Comparison of ENCODE assay signal across 19 cellular contexts in genomic region chr4:7621252-7621651, GRCh38.
"Had no signal": no experiment of that assay in that cellular context is flagged by ENCODE, and none has a peak within 500 bp of the region (broad histone marks: within the 10 kb centered on the region; RNA-seq: fewer than 3 reads in every experiment).

No MANE protein-coding gene starts in this region.

- H3K4me3 ChIP-seq: esophagus muscularis mucosa, gastrocnemius medialis, left ventricle myocardium inferior, lung, sigmoid colon, skin epidermis had no signal

- H3K4me3 Mint-ChIP-seq: naive B cell; nephron; stimulated activated naive B cell treated with anti-CD40 and anti-IgM and Interleukin-4, amounts not matched to agents 10 μg/mL and 1 μg/mL and 100 μg/mL, for 72 hours had no signal

- H3K4me1 ChIP-seq: gastrocnemius medialis, left ventricle myocardium inferior had no signal

- H3K4me1 Mint-ChIP-seq: stimulated activated naive B cell treated with anti-CD40 and anti-IgM and Interleukin-4, amounts not matched to agents 10 μg/mL and 1 μg/mL and 100 μg/mL, for 72 hours had no signal

- DNase-seq: effector memory CD4-positive, alpha-beta T cell; gastrocnemius medialis; left cardiac atrium; left ventricle myocardium inferior; mesendoderm; naive B cell; posterior cingulate gyrus; sigmoid colon; stimulated activated CD4-positive, alpha-beta T cell treated with anti-CD3 and anti-CD28 coated beads, Interleukin-2, amount 100 ng/mL, for 24 hours; stimulated activated CD4-positive, alpha-beta T cell treated with anti-CD3 and anti-CD28 coated beads, Interleukin-4, amount 100 ng/mL, for 4 hours; stimulated activated naive B cell treated with anti-CD40 and anti-IgM and Interleukin-4, amounts not matched to agents 10 μg/mL and 1 μg/mL and 100 μg/mL, for 72 hours; trophoblast cell had no signal

- ATAC-seq: gastrocnemius medialis; left cardiac atrium; stimulated activated naive B cell treated with anti-CD40 and anti-IgM and Interleukin-4, amounts not matched to agents 10 μg/mL and 1 μg/mL and 100 μg/mL, for 72 hours had no signal

- H3K27ac ChIP-seq: epithelial cell of prostate, esophagus muscularis mucosa, gastrocnemius medialis, left ventricle myocardium inferior, sigmoid colon, skin epidermis had no signal

- H3K9me3 Mint-ChIP-seq: nephron had no signal

- H3K27ac Mint-ChIP-seq: nephron; stimulated activated naive B cell treated with anti-CD40 and anti-IgM and Interleukin-4, amounts not matched to agents 10 μg/mL and 1 μg/mL and 100 μg/mL, for 72 hours had no signal

- H3K27me3 ChIP-seq: esophagus muscularis mucosa, sigmoid colon had no signal

- H3K36me3 Mint-ChIP-seq: naive B cell; stimulated activated naive B cell treated with anti-CD40 and anti-IgM and Interleukin-4, amounts not matched to agents 10 μg/mL and 1 μg/mL and 100 μg/mL, for 72 hours had no signal

- H3K9me3 ChIP-seq: esophagus muscularis mucosa, gastrocnemius medialis, left ventricle myocardium inferior, sigmoid colon had no signal

- FAIRE-seq: endometrium, kidney had no signal

- H3K36me3 ChIP-seq: esophagus muscularis mucosa, gastrocnemius medialis, left ventricle myocardium inferior, sigmoid colon had no signal
